28 cellular contexts compared by ENCODE assay signal in genomic region chr12:125871811-125872594, GRCh38.
"Had no signal": no experiment of that assay in that cellular context is flagged by ENCODE, and none has a peak within 500 bp of the region (broad histone marks: within the 10 kb centered on the region; RNA-seq: fewer than 3 reads in every experiment).

No MANE protein-coding gene starts in this region.

- ATAC-seq: activated CD4-positive, alpha-beta T cell treated with anti-CD3 and anti-CD28 coated beads for 36 hours; activated CD8-positive, alpha-beta memory T cell treated with anti-CD3 and anti-CD28 coated beads, Interleukin-2, amount 10 ng/mL, durations not matched to agents 7 days and 5 days; activated CD8-positive, alpha-beta T cell treated with anti-CD3 and anti-CD28 coated beads, Interleukin-2, amount 10 ng/mL, durations not matched to agents 7 days and 5 days; activated naive CD8-positive, alpha-beta T cell treated with anti-CD3 and anti-CD28 coated beads, Interleukin-2, amount 50 U/mL, for 24 hours; body of pancreas had no signal

- H3K27me3 ChIP-seq: adrenal gland, body of pancreas, colonic mucosa had no signal

- FAIRE-seq: endometrium, endothelial cell of umbilical vein, frontal cortex had no signal

- H3K9me3 ChIP-seq: adrenal gland, body of pancreas, colonic mucosa had no signal

- H3K4me3 ChIP-seq: adrenal gland, body of pancreas, colonic mucosa had no signal

- H3K4me1 ChIP-seq: adrenal gland, body of pancreas, colonic mucosa had no signal

- H3K27ac ChIP-seq: adrenal gland, body of pancreas, colonic mucosa, epithelial cell of prostate had no signal

- DNase-seq: activated CD4-positive, alpha-beta memory T cell treated with anti-CD3 and anti-CD28 coated beads for 36 hours; activated CD4-positive, alpha-beta T cell treated with anti-CD3 and anti-CD28 coated beads for 36 hours; activated CD4-positive, alpha-beta T cell treated with anti-CD3 and anti-CD28 coated beads, Interleukin-2, amount 10 ng/mL, durations not matched to agents 24 days and 14 days; activated CD4-positive, CD25-positive, alpha-beta regulatory T cell; activated CD4-positive, CD25-positive, alpha-beta regulatory T cell treated with anti-CD3 and anti-CD28 coated beads, Interleukin-2, amount 50 U/mL, for 72 hours; activated CD8-positive, alpha-beta memory T cell treated with anti-CD3 and anti-CD28 coated beads, Interleukin-2, amount 10 ng/mL, durations not matched to agents 7 days and 5 days; activated CD8-positive, alpha-beta memory T cell treated with anti-CD3 and anti-CD28 coated beads, Interleukin-2, amount 50 U/mL, for 4 hours; activated CD8-positive, alpha-beta T cell treated with anti-CD3 and anti-CD28 coated beads, Interleukin-2, amount 10 ng/mL, durations not matched to agents 7 days and 5 days; activated effector memory CD4-positive, alpha-beta T cell treated with anti-CD3 and anti-CD28 coated beads, Interleukin-2, amount 50 U/mL, for 16 hours; activated naive CD4-positive, alpha-beta T cell treated with anti-CD3 and anti-CD28 coated beads for 36 hours; activated naive CD8-positive, alpha-beta T cell treated with anti-CD3 and anti-CD28 coated beads for 36 hours; activated naive CD8-positive, alpha-beta T cell treated with anti-CD3 and anti-CD28 coated beads, Interleukin-2, amount 50 U/mL, for 24 hours; activated T-cell treated with anti-CD3 and anti-CD28 coated beads, Interleukin-2, amount 50 U/mL, for 1 hour; activated T-cell treated with anti-CD3 and anti-CD28 coated beads, Interleukin-2, amount 50 U/mL, for 48 hours; adrenal gland; amygdala; aorta; body of pancreas; central memory CD4-positive, alpha-beta T cell; cerebellar nuclear complex; colonic mucosa; effector CD8-positive, alpha-beta T cell; foreskin fibroblast; T-helper 2 cell had no signal

- H3K36me3 ChIP-seq: adrenal gland, colonic mucosa had no signal
